ENCODE assay signal across 38 cellular contexts in genomic region chr20:5328228-5328627, GRCh38. TPM values are rescaled to one million over a fixed set of nuclear protein-coding genes. Genes with fewer than 3 reads are reported as not detected.
"Had no signal": no experiment of that assay in that cellular context is flagged by ENCODE, and none has a peak within 500 bp of the region (broad histone marks: within the 10 kb centered on the region; RNA-seq: fewer than 3 reads in every experiment).

No MANE protein-coding gene starts in this region.

- FAIRE-seq: astrocyte, bronchial epithelial cell, endometrium, endothelial cell of umbilical vein had no signal

- DNase-seq: activated B cell treated with CpG ODN at 0.5 μM for 24 hours; activated CD4-positive, alpha-beta T cell treated with anti-CD3 and anti-CD28 coated beads for 48 hours; activated CD4-positive, alpha-beta T cell treated with anti-CD3 and anti-CD28 coated beads, Interleukin-2, amount 50 U/mL, for 1 hour; activated CD4-positive, alpha-beta T cell treated with anti-CD3 and anti-CD28 coated beads, Interleukin-2, amount 50 U/mL, for 48 hours; activated CD8-positive, alpha-beta memory T cell treated with anti-CD3 and anti-CD28 coated beads for 24 hours; activated CD8-positive, alpha-beta T cell treated with anti-CD3 and anti-CD28 coated beads for 36 hours; activated effector memory CD4-positive, alpha-beta T cell treated with Interleukin-2 at 50 U/mL for 16 hours; activated gamma-delta T cell treated with Interleukin-2 at 50 U/mL for 16 hours; activated naive CD4-positive, alpha-beta T cell treated with anti-CD3 and anti-CD28 coated beads, Interleukin-2, amount 50 U/mL, for 16 hours; activated naive CD4-positive, alpha-beta T cell treated with Interleukin-2 at 50 U/mL for 16 hours; activated T-cell treated with anti-CD3 and anti-CD28 coated beads, Interleukin-2, amount 50 U/mL, for 4 hours; amniotic stem cell; anterior cingulate cortex; brain microvascular endothelial cell; caudate nucleus; colonic mucosa; effector CD8-positive, alpha-beta T cell; esophagus squamous epithelium; foreskin keratinocyte; gastrocnemius medialis; glutamatergic neuron; heart left ventricle; T-helper 1 cell; T-helper 17 cell; T1000; WERI-Rb-1 had no signal

- H3K27ac ChIP-seq: brain microvascular endothelial cell, colonic mucosa, epithelial cell of prostate, esophagus squamous epithelium, foreskin keratinocyte, gastrocnemius medialis, heart left ventricle, WERI-Rb-1 had no signal

- H3K27me3 ChIP-seq: brain microvascular endothelial cell, colonic mucosa, esophagus squamous epithelium, gastrocnemius medialis had no signal

- H3K4me1 ChIP-seq: colonic mucosa, esophagus squamous epithelium, foreskin keratinocyte, gastrocnemius medialis, heart left ventricle had no signal

- H3K36me3 ChIP-seq: brain microvascular endothelial cell, colonic mucosa, esophagus squamous epithelium, gastrocnemius medialis, heart left ventricle, WERI-Rb-1 had no signal

- H3K9me3 ChIP-seq: colonic mucosa, esophagus squamous epithelium, gastrocnemius medialis, heart left ventricle had no signal

- H3K4me3 ChIP-seq: colonic mucosa, esophagus squamous epithelium, gastrocnemius medialis, heart left ventricle had no signal

- ATAC-seq: activated CD4-positive, CD25-positive, alpha-beta regulatory T cell treated with anti-CD3 and anti-CD28 coated beads, Interleukin-2, amount 50 U/mL, for 24 hours; activated CD8-positive, alpha-beta T cell treated with anti-CD3 and anti-CD28 coated beads for 36 hours; activated T-cell treated with anti-CD3 and anti-CD28 coated beads, Interleukin-2, amount 50 U/mL, for 4 hours; activated T-helper 17 cell treated with anti-CD3 and anti-CD28 coated beads, Interleukin-2, amount 50 U/mL, for 72 hours; foreskin keratinocyte; gastrocnemius medialis; heart left ventricle; T-helper 17 cell had no signal

RNA-seq across cellular contexts. Expression of gene PROKR2, which starts 11.5 kb away (rescaled TPM):
- total RNA-seq: activated B cell treated with CpG ODN at 0.5 μM for 24 hours; activated CD8-positive, alpha-beta T cell treated with anti-CD3 and anti-CD28 coated beads for 36 hours; activated T-cell treated with anti-CD3 and anti-CD28 coated beads, Interleukin-2, amount 50 U/mL, for 4 hours; activated T-helper 17 cell treated with anti-CD3 and anti-CD28 coated beads, Interleukin-2, amount 50 U/mL, for 72 hours; astrocyte; bronchial epithelial cell; chondrocyte; colonic mucosa; dermis microvascular lymphatic vessel endothelial cell; endothelial cell of umbilical vein; esophagus squamous epithelium; fibroblast of lung; foreskin keratinocyte; gastrocnemius medialis; heart left ventricle; T-helper 17 cell had no signal
- polyA plus RNA-seq: adipose tissue, endothelial cell of umbilical vein, esophagus, fibroblast of lung, foreskin keratinocyte, heart left ventricle had no signal
